1 cellular context compared by ENCODE assay signal in the genomic region with DNA sequence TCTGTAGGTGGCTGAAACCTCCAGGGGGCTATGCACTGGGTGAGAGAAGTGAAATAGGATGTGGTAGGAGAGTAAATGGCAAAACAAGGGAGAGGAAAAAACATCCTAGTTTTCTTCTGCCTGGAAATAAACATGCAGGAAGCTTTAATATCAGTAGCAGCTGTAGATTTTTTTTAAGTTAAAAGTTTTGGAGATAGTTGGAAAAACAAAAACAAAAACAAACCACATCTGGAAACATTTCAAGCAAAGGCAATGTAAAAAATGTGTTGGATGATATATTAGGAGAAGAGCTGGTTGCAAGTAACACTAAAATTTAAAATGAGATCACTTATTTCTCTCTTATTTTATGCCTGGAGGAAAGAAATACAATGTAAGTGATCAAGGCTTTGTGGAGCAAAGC.
TF ChIP-seq lines count a peak whose summit lies in the region.

No MANE protein-coding gene starts in this region.

TF ChIP-seq in WTC11, 78 proteins besides CTCF, POLR2A, EP300 and RAD21 (continued from another document):
- TF ChIP-seq, protein P1, sequence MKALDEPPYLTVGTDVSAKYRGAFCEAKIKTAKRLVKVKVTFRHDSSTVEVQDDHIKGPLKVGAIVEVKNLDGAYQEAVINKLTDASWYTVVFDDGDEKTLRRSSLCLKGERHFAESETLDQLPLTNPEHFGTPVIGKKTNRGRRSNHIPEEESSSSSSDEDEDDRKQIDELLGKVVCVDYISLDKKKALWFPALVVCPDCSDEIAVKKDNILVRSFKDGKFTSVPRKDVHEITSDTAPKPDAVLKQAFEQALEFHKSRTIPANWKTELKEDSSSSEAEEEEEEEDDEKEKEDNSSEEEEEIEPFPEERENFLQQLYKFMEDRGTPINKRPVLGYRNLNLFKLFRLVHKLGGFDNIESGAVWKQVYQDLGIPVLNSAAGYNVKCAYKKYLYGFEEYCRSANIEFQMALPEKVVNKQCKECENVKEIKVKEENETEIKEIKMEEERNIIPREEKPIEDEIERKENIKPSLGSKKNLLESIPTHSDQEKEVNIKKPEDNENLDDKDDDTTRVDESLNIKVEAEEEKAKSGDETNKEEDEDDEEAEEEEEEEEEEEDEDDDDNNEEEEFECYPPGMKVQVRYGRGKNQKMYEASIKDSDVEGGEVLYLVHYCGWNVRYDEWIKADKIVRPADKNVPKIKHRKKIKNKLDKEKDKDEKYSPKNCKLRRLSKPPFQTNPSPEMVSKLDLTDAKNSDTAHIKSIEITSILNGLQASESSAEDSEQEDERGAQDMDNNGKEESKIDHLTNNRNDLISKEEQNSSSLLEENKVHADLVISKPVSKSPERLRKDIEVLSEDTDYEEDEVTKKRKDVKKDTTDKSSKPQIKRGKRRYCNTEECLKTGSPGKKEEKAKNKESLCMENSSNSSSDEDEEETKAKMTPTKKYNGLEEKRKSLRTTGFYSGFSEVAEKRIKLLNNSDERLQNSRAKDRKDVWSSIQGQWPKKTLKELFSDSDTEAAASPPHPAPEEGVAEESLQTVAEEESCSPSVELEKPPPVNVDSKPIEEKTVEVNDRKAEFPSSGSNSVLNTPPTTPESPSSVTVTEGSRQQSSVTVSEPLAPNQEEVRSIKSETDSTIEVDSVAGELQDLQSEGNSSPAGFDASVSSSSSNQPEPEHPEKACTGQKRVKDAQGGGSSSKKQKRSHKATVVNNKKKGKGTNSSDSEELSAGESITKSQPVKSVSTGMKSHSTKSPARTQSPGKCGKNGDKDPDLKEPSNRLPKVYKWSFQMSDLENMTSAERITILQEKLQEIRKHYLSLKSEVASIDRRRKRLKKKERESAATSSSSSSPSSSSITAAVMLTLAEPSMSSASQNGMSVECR (CRISPR knock-in tag; IDR thresholded peaks at IDR 0.05; ENCODE audit: borderline replicate concordance), result no peak
- no peak for TF ChIP-seq NFE2L1 (CRISPR knock-in tag; IDR thresholded peaks at IDR 0.05)
- no peak for TF ChIP-seq EMX1 (CRISPR knock-in tag; IDR thresholded peaks at IDR 0.05)
- no peak for TF ChIP-seq GABPB1 (CRISPR knock-in tag; IDR thresholded peaks at IDR 0.05)
- TF ChIP-seq, protein P2, sequence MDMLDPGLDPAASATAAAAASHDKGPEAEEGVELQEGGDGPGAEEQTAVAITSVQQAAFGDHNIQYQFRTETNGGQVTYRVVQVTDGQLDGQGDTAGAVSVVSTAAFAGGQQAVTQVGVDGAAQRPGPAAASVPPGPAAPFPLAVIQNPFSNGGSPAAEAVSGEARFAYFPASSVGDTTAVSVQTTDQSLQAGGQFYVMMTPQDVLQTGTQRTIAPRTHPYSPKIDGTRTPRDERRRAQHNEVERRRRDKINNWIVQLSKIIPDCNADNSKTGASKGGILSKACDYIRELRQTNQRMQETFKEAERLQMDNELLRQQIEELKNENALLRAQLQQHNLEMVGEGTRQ (CRISPR knock-in tag; IDR thresholded peaks at IDR 0.05), result no peak
- no peak for TF ChIP-seq ZNF396 (CRISPR knock-in tag; IDR thresholded peaks at IDR 0.05; ENCODE audit: borderline replicate concordance)
- TF ChIP-seq MXD4 (CRISPR knock-in tag; IDR thresholded peaks at IDR 0.05; ENCODE audit: borderline replicate concordance), result no peak
- TF ChIP-seq, protein P3, sequence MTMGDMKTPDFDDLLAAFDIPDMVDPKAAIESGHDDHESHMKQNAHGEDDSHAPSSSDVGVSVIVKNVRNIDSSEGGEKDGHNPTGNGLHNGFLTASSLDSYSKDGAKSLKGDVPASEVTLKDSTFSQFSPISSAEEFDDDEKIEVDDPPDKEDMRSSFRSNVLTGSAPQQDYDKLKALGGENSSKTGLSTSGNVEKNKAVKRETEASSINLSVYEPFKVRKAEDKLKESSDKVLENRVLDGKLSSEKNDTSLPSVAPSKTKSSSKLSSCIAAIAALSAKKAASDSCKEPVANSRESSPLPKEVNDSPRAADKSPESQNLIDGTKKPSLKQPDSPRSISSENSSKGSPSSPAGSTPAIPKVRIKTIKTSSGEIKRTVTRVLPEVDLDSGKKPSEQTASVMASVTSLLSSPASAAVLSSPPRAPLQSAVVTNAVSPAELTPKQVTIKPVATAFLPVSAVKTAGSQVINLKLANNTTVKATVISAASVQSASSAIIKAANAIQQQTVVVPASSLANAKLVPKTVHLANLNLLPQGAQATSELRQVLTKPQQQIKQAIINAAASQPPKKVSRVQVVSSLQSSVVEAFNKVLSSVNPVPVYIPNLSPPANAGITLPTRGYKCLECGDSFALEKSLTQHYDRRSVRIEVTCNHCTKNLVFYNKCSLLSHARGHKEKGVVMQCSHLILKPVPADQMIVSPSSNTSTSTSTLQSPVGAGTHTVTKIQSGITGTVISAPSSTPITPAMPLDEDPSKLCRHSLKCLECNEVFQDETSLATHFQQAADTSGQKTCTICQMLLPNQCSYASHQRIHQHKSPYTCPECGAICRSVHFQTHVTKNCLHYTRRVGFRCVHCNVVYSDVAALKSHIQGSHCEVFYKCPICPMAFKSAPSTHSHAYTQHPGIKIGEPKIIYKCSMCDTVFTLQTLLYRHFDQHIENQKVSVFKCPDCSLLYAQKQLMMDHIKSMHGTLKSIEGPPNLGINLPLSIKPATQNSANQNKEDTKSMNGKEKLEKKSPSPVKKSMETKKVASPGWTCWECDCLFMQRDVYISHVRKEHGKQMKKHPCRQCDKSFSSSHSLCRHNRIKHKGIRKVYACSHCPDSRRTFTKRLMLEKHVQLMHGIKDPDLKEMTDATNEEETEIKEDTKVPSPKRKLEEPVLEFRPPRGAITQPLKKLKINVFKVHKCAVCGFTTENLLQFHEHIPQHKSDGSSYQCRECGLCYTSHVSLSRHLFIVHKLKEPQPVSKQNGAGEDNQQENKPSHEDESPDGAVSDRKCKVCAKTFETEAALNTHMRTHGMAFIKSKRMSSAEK (CRISPR knock-in tag; IDR thresholded peaks at IDR 0.05; ENCODE audit: borderline replicate concordance), result no peak
- TF ChIP-seq ATF1 (CRISPR knock-in tag; IDR thresholded peaks at IDR 0.05), result no peak
- TF ChIP-seq ESRRA (CRISPR knock-in tag; IDR thresholded peaks at IDR 0.05; ENCODE audit: borderline replicate concordance), result no peak
- TF ChIP-seq TEAD4 (CRISPR knock-in tag; IDR thresholded peaks at IDR 0.05), result no peak
- TF ChIP-seq, protein P4, sequence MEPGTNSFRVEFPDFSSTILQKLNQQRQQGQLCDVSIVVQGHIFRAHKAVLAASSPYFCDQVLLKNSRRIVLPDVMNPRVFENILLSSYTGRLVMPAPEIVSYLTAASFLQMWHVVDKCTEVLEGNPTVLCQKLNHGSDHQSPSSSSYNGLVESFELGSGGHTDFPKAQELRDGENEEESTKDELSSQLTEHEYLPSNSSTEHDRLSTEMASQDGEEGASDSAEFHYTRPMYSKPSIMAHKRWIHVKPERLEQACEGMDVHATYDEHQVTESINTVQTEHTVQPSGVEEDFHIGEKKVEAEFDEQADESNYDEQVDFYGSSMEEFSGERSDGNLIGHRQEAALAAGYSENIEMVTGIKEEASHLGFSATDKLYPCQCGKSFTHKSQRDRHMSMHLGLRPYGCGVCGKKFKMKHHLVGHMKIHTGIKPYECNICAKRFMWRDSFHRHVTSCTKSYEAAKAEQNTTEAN (CRISPR knock-in tag; IDR thresholded peaks at IDR 0.05), result no peak
- no peak for TF ChIP-seq GRHL2 (CRISPR knock-in tag; IDR thresholded peaks at IDR 0.05; ENCODE audit: insufficient replicate concordance, severe bottlenecking)
TF ChIP-seq in WTC11: peak in this region for 0.
